ENCODE assay signal across 10 cellular contexts in the genomic region with DNA sequence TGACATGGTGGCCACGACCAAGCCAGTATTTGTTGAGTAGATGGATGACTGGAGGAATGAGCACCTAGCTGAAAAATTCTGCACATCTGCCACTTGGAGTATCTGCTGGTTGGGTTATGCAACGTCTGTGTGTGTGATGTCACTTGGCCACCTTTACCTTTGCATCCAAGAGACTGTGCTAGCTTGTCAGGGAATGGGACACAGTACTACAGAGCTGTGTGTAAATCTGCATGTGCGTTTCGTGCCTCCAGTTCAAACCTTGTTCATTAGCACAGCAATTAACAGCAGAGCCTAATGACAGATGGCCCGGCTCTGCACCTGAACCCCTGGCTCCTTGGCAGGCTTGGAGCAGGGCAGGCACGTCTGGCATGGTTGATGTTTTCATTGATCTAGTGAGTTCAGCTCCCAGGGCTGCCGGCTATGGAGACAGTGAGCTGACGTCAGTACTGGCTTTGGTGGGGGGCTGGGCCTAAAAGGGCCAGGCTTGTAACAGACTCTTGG.
DNase-seq lines count a peak whose midpoint lies in the region; ATAC-seq lines count a peak whose summit lies in the region.
"Had no signal": no experiment of that assay in that cellular context is flagged by ENCODE, and none has a peak within 500 bp of the region (broad histone marks: within the 10 kb centered on the region; RNA-seq: fewer than 3 reads in every experiment).

No MANE protein-coding gene starts in this region.

- no peak overlapping the region for H3K27ac Mint-ChIP-seq in activated naive CD4-positive, alpha-beta T cell treated with anti-CD3 and anti-CD28 coated beads, Interleukin-2, amount 50 U/mL, for 72 hours

- no peaks in the 10 kb centered on the region for H3K36me3 Mint-ChIP-seq in activated naive CD4-positive, alpha-beta T cell treated with anti-CD3 and anti-CD28 coated beads, Interleukin-2, amount 50 U/mL, for 72 hours

- no peaks in the 10 kb centered on the region for H3K9me3 Mint-ChIP-seq in activated naive CD4-positive, alpha-beta T cell treated with anti-CD3 and anti-CD28 coated beads, Interleukin-2, amount 50 U/mL, for 72 hours

- DNase-seq in NCI-H2171 treated with DMSO at 0.1 percent for 48 hours (lab: John Stamatoyannopoulos, UW), result peak; percentile 86
- DNase-seq in cerebellar cortex (ENCODE audit: low spot score), result peak; percentile 5
- DNase-seq in left kidney (ENCODE audit: low read depth, low spot score), result peak; percentile 31
- peak in 45 of 49 donors; percentile 14 to 85 (median 56) for DNase-seq in substantia nigra (lab: John Stamatoyannopoulos, UW)
- no peak for DNase-seq in activated naive CD4-positive, alpha-beta T cell treated with anti-CD3 and anti-CD28 coated beads, Interleukin-2, amount 50 U/mL, for 72 hours (ENCODE audit: low spot score in 2 of 2)
- DNase-seq: effector CD8-positive, alpha-beta T cell; mucosa of descending colon; NCI-H510A treated with DMSO at 0.1 percent for 48 hours had no signal

- H3K27ac ChIP-seq in substantia nigra (ENCODE audit: low read depth, low read length, poor library complexity, severe bottlenecking), result peak overlapping the region; percentile 66

- ATAC-seq in HG03439 (IDR thresholded peaks at IDR 0.05; ENCODE audit: unreplicated experiment), result no peak
- ATAC-seq in HG03521 (IDR thresholded peaks at IDR 0.05; ENCODE audit: unreplicated experiment), result no peak
- ATAC-seq in activated naive CD4-positive, alpha-beta T cell treated with anti-CD3 and anti-CD28 coated beads, Interleukin-2, amount 50 U/mL, for 72 hours, result no peak
- ATAC-seq: mucosa of descending colon had no signal

Comparison
In these comparisons a context has a peak if more than half of its experiments do, and no peak if none do; other contexts are left out.
1. DNase-seq: peak in NCI-H2171 treated with DMSO at 0.1 percent for 48 hours (single experiment), cerebellar cortex (single experiment), left kidney (single experiment) and substantia nigra (45 of 49); none in activated naive CD4-positive, alpha-beta T cell treated with anti-CD3 and anti-CD28 coated beads, Interleukin-2, amount 50 U/mL, for 72 hours (0 of 2).